ENCODE assay signal across 22 cellular contexts in the genomic region with DNA sequence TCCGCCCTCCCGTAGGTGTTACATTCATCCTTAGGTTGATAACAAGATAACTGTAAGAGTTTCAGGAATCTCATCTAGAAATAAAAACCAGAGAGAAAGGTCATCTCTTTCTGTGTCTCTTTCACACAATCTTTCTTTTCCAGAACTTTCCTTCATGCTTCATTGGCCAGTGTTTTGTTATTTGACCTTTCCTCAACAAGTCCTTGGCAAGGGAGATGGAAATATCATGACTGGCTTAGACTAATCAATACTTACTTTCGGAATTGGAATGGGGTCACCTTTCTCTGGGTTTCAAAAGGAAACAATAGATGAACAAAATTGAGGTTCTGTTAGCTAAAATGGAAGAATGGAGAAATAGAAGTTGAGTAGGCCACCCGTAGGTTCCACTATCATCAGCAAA.
DNase-seq lines count a peak whose midpoint lies in the region; ATAC-seq, FAIRE-seq and TF ChIP-seq lines count a peak whose summit lies in the region.
"Had no signal": no experiment of that assay in that cellular context is flagged by ENCODE, and none has a peak within 500 bp of the region (broad histone marks: within the 10 kb centered on the region; RNA-seq: fewer than 3 reads in every experiment).

No MANE protein-coding gene starts in this region.

- POLR2A ChIA-PET in HepG2 (lab: Yijun Ruan, JAX) = no interaction called here

- H3K9me3 ChIP-seq in liver (ENCODE audit: control insufficient read depth in 4 of 4, low read length in 3 of 4) = no peaks in the 10 kb centered on the region
- no peaks in the 10 kb centered on the region for H3K9me3 ChIP-seq in HepG2 (ENCODE audit: low read length)
- no peaks in the 10 kb centered on the region for H3K9me3 ChIP-seq in subcutaneous abdominal adipose tissue (ENCODE audit: control insufficient read depth in 5 of 5, low read length in 5 of 5)
- H3K9me3 ChIP-seq: A549 had no signal

- intact Hi-C loops in HepG2 (cut with micrococcal nuclease; ENCODE audit: unreplicated experiment) = no loop called here

- H2AFZ ChIP-seq in HepG2 (ENCODE audit: low read length) = no peak overlapping the region

- H3K4me1 ChIP-seq in liver (ENCODE audit: control insufficient read depth in 4 of 4, insufficient read depth in 4 of 4, low read length in 3 of 4) (peaks cover 0 to 3% (median 0%) of the 10 kb centered on the region in 4 donors), HepG2 (ENCODE audit: insufficient read depth, low read length) (peaks cover 12% of the 10 kb centered on the region; the same call in 1 of the 2 replicates), subcutaneous abdominal adipose tissue (ENCODE audit: control insufficient read depth in 5 of 5, insufficient read depth in 5 of 5, low read length in 5 of 5) (peaks cover 3 to 31% (median 28%) of the 10 kb centered on the region in 5 donors)
- H3K4me1 ChIP-seq: A549 had no signal

- TF ChIP-seq RAD21 in liver (IDR thresholded peaks at IDR 0.05) (peak; percentile 27 to 55), HepG2 (CRISPR knock-in tag; IDR thresholded peaks at IDR 0.05) (no peak)

- no peak for TF ChIP-seq POLR2A in HepG2 (IDR thresholded peaks at IDR 0.05; ENCODE audit: insufficient read depth in 1 of 2, low read depth in 2 of 2, low read length in 2 of 2)

- no peak for TF ChIP-seq CTCF in liver (IDR thresholded peaks at IDR 0.05; ENCODE audit: low read depth, low read length, missing input control)
- TF ChIP-seq CTCF in HepG2 (CRISPR knock-in tag; IDR thresholded peaks at IDR 0.05) = no peak

- H3K4me2 ChIP-seq in HepG2 (ENCODE audit: low read depth, low read length) = no peak overlapping the region
- H3K4me2 ChIP-seq: A549; BLaER1 treated with 17β-estradiol and CSF1 and Interleukin-3, amounts not matched to agents 10 nM and 100 nM had no signal

- no peak for TF ChIP-seq EP300 in HepG2 (IDR thresholded peaks at IDR 0.05; ENCODE audit: low read depth in 2 of 2, low read length in 2 of 2)
- TF ChIP-seq EP300 in HepG2 (CRISPR knock-in tag; IDR thresholded peaks at IDR 0.05; ENCODE audit: borderline replicate concordance) = no peak

- ATAC-seq in HepG2 = no peak
- peak; percentile 57 for ATAC-seq in left lobe of liver
- ATAC-seq: CD8-positive, alpha-beta T cell; GM12878 had no signal

- H4K20me1 ChIP-seq in HepG2 (ENCODE audit: insufficient read depth, low read length) = no peaks in the 10 kb centered on the region
- H4K20me1 ChIP-seq: BLaER1 treated with 17β-estradiol and CSF1 and Interleukin-3, amounts not matched to agents 10 nM and 100 nM had no signal

- WGBS in liver = 81% methylated on average over 4 of the region's 4 CpGs
- WGBS in HepG2 (ENCODE audit: low lambda C conversion rate) = 70% methylated on average over 4 of the region's 4 CpGs

- no peaks in the 10 kb centered on the region for H3K36me3 ChIP-seq in liver (ENCODE audit: control insufficient read depth in 4 of 4, insufficient read depth in 3 of 4, low read depth in 1 of 4, low read length in 3 of 4)
- no peaks in the 10 kb centered on the region for H3K36me3 ChIP-seq in HepG2 (replicated peaks in 1 of 2; ENCODE audit: control insufficient read depth in 1 of 2, insufficient read depth in 2 of 2, low read length in 2 of 2)
- no peaks in the 10 kb centered on the region for H3K36me3 ChIP-seq in subcutaneous abdominal adipose tissue (ENCODE audit: control insufficient read depth in 5 of 5, insufficient read depth in 5 of 5, low read length in 5 of 5)
- H3K36me3 ChIP-seq: BLaER1 treated with 17β-estradiol and CSF1 and Interleukin-3, amounts not matched to agents 10 nM and 100 nM had no signal

- CTCF ChIA-PET in HepG2 (lab: Yijun Ruan, JAX; ENCODE audit: low intra/inter-chr PET ratio, low total read pairs) = no interaction called here

- BruUV-seq in HepG2 (replicated peaks; lab: Mats Ljungman, UMichigan) = no TSS peak

- DNase-seq in HepG2 (ENCODE audit: low spot score) (no peak), left lobe of liver (ENCODE audit: low spot score) (no peak), NCI-H446 treated with DMSO at 0.1 percent for 48 hours (lab: John Stamatoyannopoulos, UW) (no peak)
- no peak for DNase-seq in stimulated activated CD4-positive, alpha-beta T cell treated with anti-CD3 and anti-CD28 coated beads, Interleukin-12 subunit alpha, Interleukin-12 subunit beta, amount 100 ng/mL, for 4 hours
- DNase-seq: AML-193; CD4-positive, alpha-beta T cell; CD8-positive, alpha-beta T cell; DMS 273 treated with DMSO at 0.1 percent for 48 hours; DMS153; DMS53; DMS79; DND-41; EL; GDM1 had no signal

- no peak overlapping the region for H3K4me3 ChIP-seq in liver (ENCODE audit: low read depth in 1 of 3, low read length in 3 of 3)
- no peak overlapping the region for H3K4me3 ChIP-seq in HepG2 (replicated peaks in 1 of 3; ENCODE audit: insufficient read depth in 1 of 3, low read depth in 2 of 3, low read length in 3 of 3)
- H3K4me3 ChIP-seq in subcutaneous abdominal adipose tissue (ENCODE audit: low read depth in 1 of 5, low read length in 5 of 5) = peak overlapping the region in 1 of 5 donors; percentile 9
- H3K4me3 ChIP-seq: A549; BLaER1 treated with 17β-estradiol and CSF1 and Interleukin-3, amounts not matched to agents 10 nM and 100 nM; GM12878 had no signal

- H3K27ac ChIP-seq in liver (ENCODE audit: low read depth in 1 of 2, low read length in 2 of 2) (no peak overlapping the region), HepG2 (ENCODE audit: extremely low read length, insufficient read depth, low read length) (no peak overlapping the region), subcutaneous abdominal adipose tissue (ENCODE audit: low read depth, low read length) (peak overlapping the region; percentile 88)
- H3K27ac ChIP-seq: 22Rv1; A549; BLaER1 treated with 17β-estradiol and CSF1 and Interleukin-3, amounts not matched to agents 10 nM and 100 nM; C4-2B had no signal

- H3K9ac ChIP-seq in liver (ENCODE audit: low read depth in 1 of 2, low read length in 2 of 2) (no peak overlapping the region), HepG2 (ENCODE audit: insufficient read depth, low read depth, low read length) (no peak overlapping the region), subcutaneous abdominal adipose tissue (ENCODE audit: low read length in 5 of 5) (no peak overlapping the region)
- H3K9ac ChIP-seq: BLaER1 treated with 17β-estradiol and CSF1 and Interleukin-3, amounts not matched to agents 10 nM and 100 nM had no signal

- no peaks in the 10 kb centered on the region for H3K79me2 ChIP-seq in HepG2 (ENCODE audit: insufficient read depth, low read length)

- H3K27me3 ChIP-seq in liver (ENCODE audit: control insufficient read depth in 4 of 4, insufficient read depth in 4 of 4, low read length in 3 of 4) = no peaks in the 10 kb centered on the region
- peaks cover 0 to 1% of the 10 kb centered on the region in 2 experiments; a peak in 3 of 5 replicates for H3K27me3 ChIP-seq in HepG2 (ENCODE audit: control insufficient read depth in 1 of 2, insufficient read depth in 2 of 2, low read length in 2 of 2)
- no peaks in the 10 kb centered on the region for H3K27me3 ChIP-seq in subcutaneous abdominal adipose tissue (ENCODE audit: control insufficient read depth in 5 of 5, insufficient read depth in 4 of 5, low read length in 5 of 5)
- H3K27me3 ChIP-seq: BLaER1 treated with 17β-estradiol and CSF1 and Interleukin-3, amounts not matched to agents 10 nM and 100 nM had no signal

- no peak for FAIRE-seq in HepG2 (lab: Jason Lieb, UNC)
- FAIRE-seq: A549, GM12878, GM19239 had no signal

- in situ Hi-C loops in HepG2 (cut with HindIII; ENCODE audit: extremely low pct_ligation_motif_present, low pct_unique_long_range_greater_than_20kb) = no loop called here

TF ChIP-seq in liver, 16 proteins besides CTCF, POLR2A, EP300 and RAD21 (continues in another document):
- TF ChIP-seq JUND (IDR thresholded peaks at IDR 0.05) (peak; percentile 37 to 74), HNF4G (IDR thresholded peaks at IDR 0.05) (no peak), HNF4A (conservative IDR thresholded peaks at IDR 0.05) (peak; percentile 54 to 69), EGR1 (IDR thresholded peaks at IDR 0.05; ENCODE audit: low read depth in 2 of 2) (no peak), RXRA (IDR thresholded peaks at IDR 0.05) (peak; percentile 70 to 80), NR2F2 (IDR thresholded peaks at IDR 0.05) (no peak)
- TF ChIP-seq, protein P1, sequence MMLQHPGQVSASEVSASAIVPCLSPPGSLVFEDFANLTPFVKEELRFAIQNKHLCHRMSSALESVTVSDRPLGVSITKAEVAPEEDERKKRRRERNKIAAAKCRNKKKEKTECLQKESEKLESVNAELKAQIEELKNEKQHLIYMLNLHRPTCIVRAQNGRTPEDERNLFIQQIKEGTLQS (IDR thresholded peaks at IDR 0.05) = no peak
- TF ChIP-seq, protein P2, sequence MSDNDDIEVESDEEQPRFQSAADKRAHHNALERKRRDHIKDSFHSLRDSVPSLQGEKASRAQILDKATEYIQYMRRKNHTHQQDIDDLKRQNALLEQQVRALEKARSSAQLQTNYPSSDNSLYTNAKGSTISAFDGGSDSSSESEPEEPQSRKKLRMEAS (IDR thresholded peaks at IDR 0.05) = peak; percentile 66

TF ChIP-seq in HepG2, 621 proteins besides CTCF, POLR2A, EP300 and RAD21 (continues in another document):
- TF ChIP-seq, protein P3, sequence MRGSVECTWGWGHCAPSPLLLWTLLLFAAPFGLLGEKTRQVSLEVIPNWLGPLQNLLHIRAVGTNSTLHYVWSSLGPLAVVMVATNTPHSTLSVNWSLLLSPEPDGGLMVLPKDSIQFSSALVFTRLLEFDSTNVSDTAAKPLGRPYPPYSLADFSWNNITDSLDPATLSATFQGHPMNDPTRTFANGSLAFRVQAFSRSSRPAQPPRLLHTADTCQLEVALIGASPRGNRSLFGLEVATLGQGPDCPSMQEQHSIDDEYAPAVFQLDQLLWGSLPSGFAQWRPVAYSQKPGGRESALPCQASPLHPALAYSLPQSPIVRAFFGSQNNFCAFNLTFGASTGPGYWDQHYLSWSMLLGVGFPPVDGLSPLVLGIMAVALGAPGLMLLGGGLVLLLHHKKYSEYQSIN (CRISPR knock-in tag; IDR thresholded peaks at IDR 0.05; ENCODE audit: borderline replicate concordance) = no peak
- TF ChIP-seq ZNF451 (CRISPR knock-in tag; IDR thresholded peaks at IDR 0.05) = no peak
